Comparison of ENCODE assay signal across 8 cellular contexts in genomic region chrX:131273024-131273423, GRCh38.
"Had no signal": no experiment of that assay in that cellular context is flagged by ENCODE, and none has a peak within 500 bp of the region (broad histone marks: within the 10 kb centered on the region; RNA-seq: fewer than 3 reads in every experiment).

No MANE protein-coding gene starts in this region.

- H3K4me3 ChIP-seq: GM12878 had no signal

- FAIRE-seq: G401.6, GM12878, GM12891, GM12892, GM18507, GM19239 had no signal

- ATAC-seq: GM12878 had no signal

- DNase-seq: GDM1, GF-D8 had no signal
